In the genomic region with DNA sequence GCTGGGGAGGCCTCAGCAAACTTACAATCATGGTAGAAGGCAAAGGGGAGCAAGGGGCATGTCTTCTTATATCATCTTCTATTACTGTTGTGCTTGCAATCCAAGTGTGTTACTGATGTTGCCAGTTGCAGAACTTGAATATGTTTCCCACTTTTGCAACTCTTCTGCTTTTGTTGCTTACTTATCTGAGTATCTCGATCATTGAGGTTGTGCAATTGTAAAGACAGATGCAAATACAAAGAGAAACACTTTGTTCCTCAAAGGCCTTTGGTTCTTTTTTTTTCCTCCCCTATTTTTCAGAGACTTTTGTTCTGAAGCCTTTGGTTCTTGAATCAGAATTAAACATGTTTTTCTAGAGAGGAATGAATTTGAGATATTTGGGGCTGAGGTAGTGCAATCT, we compare ENCODE assay signal across 1 cellular context.
TF ChIP-seq lines count a peak whose summit lies in the region.

No MANE protein-coding gene starts in this region.

TF ChIP-seq in H1, 55 proteins besides CTCF, POLR2A, EP300 and RAD21:
- TF ChIP-seq TEAD4 (IDR thresholded peaks at IDR 0.05; ENCODE audit: low read depth, low read length) (no peak), SAP30 (IDR thresholded peaks at IDR 0.05; ENCODE audit: insufficient read depth, insufficient replicate concordance, low read length) (no peak), TAF7 (optimal IDR thresholded peaks at IDR 0.05; ENCODE audit: borderline replicate concordance, low read depth, low read length) (no peak), ASH2L (IDR thresholded peaks at IDR 0.05; ENCODE audit: low read length) (no peak), CBX8 (IDR thresholded peaks at IDR 0.05; ENCODE audit: borderline replicate concordance, low read depth, low read length) (no peak), TBP (IDR thresholded peaks at IDR 0.05; ENCODE audit: low read depth, low read length) (no peak), SIRT6 (IDR thresholded peaks at IDR 0.05; ENCODE audit: low read length) (no peak), HDAC6 (IDR thresholded peaks at IDR 0.05; ENCODE audit: low read depth, low read length) (no peak), SUZ12 (IDR thresholded peaks at IDR 0.05; ENCODE audit: low read length) (no peak), CTBP2 (IDR thresholded peaks at IDR 0.05; ENCODE audit: borderline replicate concordance, insufficient read depth, insufficient read length, low read length) (no peak), JUND (IDR thresholded peaks at IDR 0.05; ENCODE audit: low read length) (no peak), RFX5 (IDR thresholded peaks at IDR 0.05; ENCODE audit: borderline replicate concordance, low read depth, low read length) (no peak), SP2 (IDR thresholded peaks at IDR 0.05; ENCODE audit: low read length) (no peak), BCL11A (IDR thresholded peaks at IDR 0.05; ENCODE audit: low read depth in 2 of 2, low read length in 2 of 2) (no peak), SP1 (IDR thresholded peaks at IDR 0.05; ENCODE audit: low read depth, low read length) (no peak), POU5F1 (IDR thresholded peaks at IDR 0.05; ENCODE audit: low read depth, low read length) (no peak), KDM4A (IDR thresholded peaks at IDR 0.05; ENCODE audit: low read depth, low read length, severe bottlenecking) (no peak), HDAC2 (IDR thresholded peaks at IDR 0.05; ENCODE audit: borderline replicate concordance in 1 of 2, low read depth in 2 of 2, low read length in 2 of 2) (no peak)
- TF ChIP-seq, protein P1, sequence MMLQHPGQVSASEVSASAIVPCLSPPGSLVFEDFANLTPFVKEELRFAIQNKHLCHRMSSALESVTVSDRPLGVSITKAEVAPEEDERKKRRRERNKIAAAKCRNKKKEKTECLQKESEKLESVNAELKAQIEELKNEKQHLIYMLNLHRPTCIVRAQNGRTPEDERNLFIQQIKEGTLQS (IDR thresholded peaks at IDR 0.05; ENCODE audit: insufficient read depth, low read depth, low read length) = no peak
- TF ChIP-seq, protein P2, sequence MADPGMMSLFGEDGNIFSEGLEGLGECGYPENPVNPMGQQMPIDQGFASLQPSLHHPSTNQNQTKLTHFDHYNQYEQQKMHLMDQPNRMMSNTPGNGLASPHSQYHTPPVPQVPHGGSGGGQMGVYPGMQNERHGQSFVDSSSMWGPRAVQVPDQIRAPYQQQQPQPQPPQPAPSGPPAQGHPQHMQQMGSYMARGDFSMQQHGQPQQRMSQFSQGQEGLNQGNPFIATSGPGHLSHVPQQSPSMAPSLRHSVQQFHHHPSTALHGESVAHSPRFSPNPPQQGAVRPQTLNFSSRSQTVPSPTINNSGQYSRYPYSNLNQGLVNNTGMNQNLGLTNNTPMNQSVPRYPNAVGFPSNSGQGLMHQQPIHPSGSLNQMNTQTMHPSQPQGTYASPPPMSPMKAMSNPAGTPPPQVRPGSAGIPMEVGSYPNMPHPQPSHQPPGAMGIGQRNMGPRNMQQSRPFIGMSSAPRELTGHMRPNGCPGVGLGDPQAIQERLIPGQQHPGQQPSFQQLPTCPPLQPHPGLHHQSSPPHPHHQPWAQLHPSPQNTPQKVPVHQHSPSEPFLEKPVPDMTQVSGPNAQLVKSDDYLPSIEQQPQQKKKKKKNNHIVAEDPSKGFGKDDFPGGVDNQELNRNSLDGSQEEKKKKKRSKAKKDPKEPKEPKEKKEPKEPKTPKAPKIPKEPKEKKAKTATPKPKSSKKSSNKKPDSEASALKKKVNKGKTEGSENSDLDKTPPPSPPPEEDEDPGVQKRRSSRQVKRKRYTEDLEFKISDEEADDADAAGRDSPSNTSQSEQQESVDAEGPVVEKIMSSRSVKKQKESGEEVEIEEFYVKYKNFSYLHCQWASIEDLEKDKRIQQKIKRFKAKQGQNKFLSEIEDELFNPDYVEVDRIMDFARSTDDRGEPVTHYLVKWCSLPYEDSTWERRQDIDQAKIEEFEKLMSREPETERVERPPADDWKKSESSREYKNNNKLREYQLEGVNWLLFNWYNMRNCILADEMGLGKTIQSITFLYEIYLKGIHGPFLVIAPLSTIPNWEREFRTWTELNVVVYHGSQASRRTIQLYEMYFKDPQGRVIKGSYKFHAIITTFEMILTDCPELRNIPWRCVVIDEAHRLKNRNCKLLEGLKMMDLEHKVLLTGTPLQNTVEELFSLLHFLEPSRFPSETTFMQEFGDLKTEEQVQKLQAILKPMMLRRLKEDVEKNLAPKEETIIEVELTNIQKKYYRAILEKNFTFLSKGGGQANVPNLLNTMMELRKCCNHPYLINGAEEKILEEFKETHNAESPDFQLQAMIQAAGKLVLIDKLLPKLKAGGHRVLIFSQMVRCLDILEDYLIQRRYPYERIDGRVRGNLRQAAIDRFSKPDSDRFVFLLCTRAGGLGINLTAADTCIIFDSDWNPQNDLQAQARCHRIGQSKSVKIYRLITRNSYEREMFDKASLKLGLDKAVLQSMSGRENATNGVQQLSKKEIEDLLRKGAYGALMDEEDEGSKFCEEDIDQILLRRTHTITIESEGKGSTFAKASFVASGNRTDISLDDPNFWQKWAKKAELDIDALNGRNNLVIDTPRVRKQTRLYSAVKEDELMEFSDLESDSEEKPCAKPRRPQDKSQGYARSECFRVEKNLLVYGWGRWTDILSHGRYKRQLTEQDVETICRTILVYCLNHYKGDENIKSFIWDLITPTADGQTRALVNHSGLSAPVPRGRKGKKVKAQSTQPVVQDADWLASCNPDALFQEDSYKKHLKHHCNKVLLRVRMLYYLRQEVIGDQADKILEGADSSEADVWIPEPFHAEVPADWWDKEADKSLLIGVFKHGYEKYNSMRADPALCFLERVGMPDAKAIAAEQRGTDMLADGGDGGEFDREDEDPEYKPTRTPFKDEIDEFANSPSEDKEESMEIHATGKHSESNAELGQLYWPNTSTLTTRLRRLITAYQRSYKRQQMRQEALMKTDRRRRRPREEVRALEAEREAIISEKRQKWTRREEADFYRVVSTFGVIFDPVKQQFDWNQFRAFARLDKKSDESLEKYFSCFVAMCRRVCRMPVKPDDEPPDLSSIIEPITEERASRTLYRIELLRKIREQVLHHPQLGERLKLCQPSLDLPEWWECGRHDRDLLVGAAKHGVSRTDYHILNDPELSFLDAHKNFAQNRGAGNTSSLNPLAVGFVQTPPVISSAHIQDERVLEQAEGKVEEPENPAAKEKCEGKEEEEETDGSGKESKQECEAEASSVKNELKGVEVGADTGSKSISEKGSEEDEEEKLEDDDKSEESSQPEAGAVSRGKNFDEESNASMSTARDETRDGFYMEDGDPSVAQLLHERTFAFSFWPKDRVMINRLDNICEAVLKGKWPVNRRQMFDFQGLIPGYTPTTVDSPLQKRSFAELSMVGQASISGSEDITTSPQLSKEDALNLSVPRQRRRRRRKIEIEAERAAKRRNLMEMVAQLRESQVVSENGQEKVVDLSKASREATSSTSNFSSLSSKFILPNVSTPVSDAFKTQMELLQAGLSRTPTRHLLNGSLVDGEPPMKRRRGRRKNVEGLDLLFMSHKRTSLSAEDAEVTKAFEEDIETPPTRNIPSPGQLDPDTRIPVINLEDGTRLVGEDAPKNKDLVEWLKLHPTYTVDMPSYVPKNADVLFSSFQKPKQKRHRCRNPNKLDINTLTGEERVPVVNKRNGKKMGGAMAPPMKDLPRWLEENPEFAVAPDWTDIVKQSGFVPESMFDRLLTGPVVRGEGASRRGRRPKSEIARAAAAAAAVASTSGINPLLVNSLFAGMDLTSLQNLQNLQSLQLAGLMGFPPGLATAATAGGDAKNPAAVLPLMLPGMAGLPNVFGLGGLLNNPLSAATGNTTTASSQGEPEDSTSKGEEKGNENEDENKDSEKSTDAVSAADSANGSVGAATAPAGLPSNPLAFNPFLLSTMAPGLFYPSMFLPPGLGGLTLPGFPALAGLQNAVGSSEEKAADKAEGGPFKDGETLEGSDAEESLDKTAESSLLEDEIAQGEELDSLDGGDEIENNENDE (IDR thresholded peaks at IDR 0.05; ENCODE audit: insufficient replicate concordance, low read length) = no peak
